9 cellular contexts compared by ENCODE assay signal in genomic region chr17:55677449-55677848, GRCh38. TPM values are rescaled to one million over a fixed set of nuclear protein-coding genes. Genes with fewer than 3 reads are reported as not detected.
"Had no signal": no experiment of that assay in that cellular context is flagged by ENCODE, and none has a peak within 500 bp of the region (broad histone marks: within the 10 kb centered on the region; RNA-seq: fewer than 3 reads in every experiment).

No MANE protein-coding gene starts in this region.

- DNase-seq: H9, HFFc6, KBM-7 had no signal

- H3K4me3 ChIP-seq: GM23338 had no signal

- H3K27ac Mint-ChIP-seq: GM23338, HFFc6, IgD-negative memory B cell had no signal

- H3K36me3 Mint-ChIP-seq: IgD-negative memory B cell had no signal

- H3K9ac ChIP-seq: KMS-11 had no signal

- ATAC-seq: GM23338, HCT116, HepG2 had no signal

- H3K9me3 Mint-ChIP-seq: HFFc6 had no signal

- H3K27ac ChIP-seq: HL-60, KMS-11 had no signal

- H3K4me3 Mint-ChIP-seq: GM23338, H9, HFFc6, IgD-negative memory B cell had no signal

- H2AFZ ChIP-seq: GM23338 had no signal

- H3K4me2 ChIP-seq: GM23338, KMS-11 had no signal

RNA-seq across cellular contexts. Expression of gene TMEM100, which starts 45.2 kb away (rescaled TPM):
- total RNA-seq: HepG2 had no signal
- polyA plus RNA-seq: HepG2, IgD-negative memory B cell had no signal
